Comparison of ENCODE assay signal across 14 cellular contexts in genomic region chr10:14240253-14241189, GRCh38.
A peak's percentile ranks its signal among the peaks of the same experiment; 100 is the strongest.
DNase-seq lines count a peak whose midpoint lies in the region; ATAC-seq and TF ChIP-seq lines count a peak whose summit lies in the region.
"Had no signal": no experiment of that assay in that cellular context is flagged by ENCODE, and none has a peak within 500 bp of the region (broad histone marks: within the 10 kb centered on the region; RNA-seq: fewer than 3 reads in every experiment).

No MANE protein-coding gene starts in this region.

- no peak overlapping the region for H2AFZ ChIP-seq in smooth muscle cell (ENCODE audit: low read depth)

- H3K9me3 Mint-ChIP-seq in activated CD4-positive, alpha-beta memory T cell treated with anti-CD3 and anti-CD28 coated beads for 36 hours, result no peaks in the 10 kb centered on the region
- H3K9me3 Mint-ChIP-seq in activated CD4-positive, alpha-beta memory T cell treated with anti-CD3 and anti-CD28 coated beads, Interleukin-2, amount 10 ng/mL, durations not matched to agents 7 days and 5 days, result no peaks in the 10 kb centered on the region
- H3K9me3 Mint-ChIP-seq: stimulated activated effector memory CD8-positive, alpha-beta T cell treated with anti-CD3 and anti-CD28 coated beads, Interleukin-12 subunit alpha, Interleukin-12 subunit beta, amount 100 ng/mL, for 72 hours had no signal

- H4K20me1 ChIP-seq in smooth muscle cell (ENCODE audit: low read depth), result no peaks in the 10 kb centered on the region

- H3K79me2 ChIP-seq in smooth muscle cell (ENCODE audit: low read depth), result no peaks in the 10 kb centered on the region

- CTCF ChIA-PET in activated CD4-positive, alpha-beta memory T cell treated with anti-CD3 and anti-CD28 coated beads for 36 hours (lab: Charles Lee), result interaction anchor here (0.6 kb wide), 1 partner anchor 55 kb away, joined by 3 read pairs; no protein-coding TSS in a partner anchor
- CTCF ChIA-PET in activated CD4-positive, alpha-beta memory T cell treated with anti-CD3 and anti-CD28 coated beads, Interleukin-2, amount 10 ng/mL, durations not matched to agents 7 days and 5 days (lab: Charles Lee), result no interaction called here

- H3K27me3 ChIP-seq in smooth muscle cell (ENCODE audit: low read depth) (peaks cover 27% of the 10 kb centered on the region), lower lobe of right lung (ENCODE audit: low read depth) (peaks cover 6% of the 10 kb centered on the region)
- H3K27me3 ChIP-seq: BE2C had no signal

- no peaks in the 10 kb centered on the region for H3K36me3 Mint-ChIP-seq in activated CD4-positive, alpha-beta memory T cell treated with anti-CD3 and anti-CD28 coated beads for 36 hours
- no peaks in the 10 kb centered on the region for H3K36me3 Mint-ChIP-seq in activated CD4-positive, alpha-beta memory T cell treated with anti-CD3 and anti-CD28 coated beads, Interleukin-2, amount 10 ng/mL, durations not matched to agents 7 days and 5 days (ENCODE audit: low read depth)
- H3K36me3 Mint-ChIP-seq: stimulated activated effector memory CD8-positive, alpha-beta T cell treated with anti-CD3 and anti-CD28 coated beads, Interleukin-12 subunit alpha, Interleukin-12 subunit beta, amount 100 ng/mL, for 72 hours had no signal

- no peak overlapping the region for H3K4me3 ChIP-seq in smooth muscle cell
- no peak overlapping the region for H3K4me3 ChIP-seq in lower lobe of right lung

- H3F3A ChIP-seq in smooth muscle cell (ENCODE audit: low read depth), result no peaks in the 10 kb centered on the region

- peak; percentile 9 for TF ChIP-seq CTCF in smooth muscle cell (IDR thresholded peaks at IDR 0.05; ENCODE audit: borderline replicate concordance, insufficient read depth, poor library complexity, severe bottlenecking)
- TF ChIP-seq CTCF in lower lobe of right lung (IDR thresholded peaks at IDR 0.05), result no peak

- H3K36me3 ChIP-seq in smooth muscle cell (ENCODE audit: low read depth), result no peaks in the 10 kb centered on the region
- H3K36me3 ChIP-seq in lower lobe of right lung, result no peaks in the 10 kb centered on the region
- H3K36me3 ChIP-seq: BE2C had no signal

- no peak overlapping the region for H3K27ac Mint-ChIP-seq in activated CD4-positive, alpha-beta memory T cell treated with anti-CD3 and anti-CD28 coated beads for 36 hours
- H3K27ac Mint-ChIP-seq in activated CD4-positive, alpha-beta memory T cell treated with anti-CD3 and anti-CD28 coated beads, Interleukin-2, amount 10 ng/mL, durations not matched to agents 7 days and 5 days, result no peak overlapping the region
- H3K27ac Mint-ChIP-seq: stimulated activated effector memory CD8-positive, alpha-beta T cell treated with anti-CD3 and anti-CD28 coated beads, Interleukin-12 subunit alpha, Interleukin-12 subunit beta, amount 100 ng/mL, for 72 hours had no signal

- WGBS in smooth muscle cell (ENCODE audit: low lambda C conversion rate), result 60% methylated on average over 13 of the region's 13 CpGs

- ATAC-seq in lower lobe of right lung, result no peak
- ATAC-seq: Panc1; stimulated activated effector memory CD8-positive, alpha-beta T cell treated with anti-CD3 and anti-CD28 coated beads, Interleukin-12 subunit alpha, Interleukin-12 subunit beta, amount 100 ng/mL, for 72 hours had no signal

- no peak overlapping the region for H3K27ac ChIP-seq in smooth muscle cell (ENCODE audit: low read depth)
- H3K27ac ChIP-seq in lower lobe of right lung, result no peak overlapping the region

- peak; percentile 8 for DNase-seq in activated CD4-positive, alpha-beta memory T cell treated with anti-CD3 and anti-CD28 coated beads for 36 hours
- DNase-seq in activated CD4-positive, alpha-beta memory T cell treated with anti-CD3 and anti-CD28 coated beads, Interleukin-2, amount 10 ng/mL, durations not matched to agents 7 days and 5 days, result no peak
- DNase-seq in NCI-H1694 (lab: John Stamatoyannopoulos, UW), result peak; percentile 57
- DNase-seq in fibroblast of peridontal ligament (ENCODE audit: extremely low read depth), result peak; percentile 15
- no peak for DNase-seq in smooth muscle cell (lab: John Stamatoyannopoulos, UW; ENCODE audit: unreplicated experiment)
- no peak for DNase-seq in NCI-H2081 treated with DMSO at 0.1 percent for 48 hours (lab: John Stamatoyannopoulos, UW)
- no peak for DNase-seq in OCI-M2 (lab: John Stamatoyannopoulos, UW; ENCODE audit: unreplicated experiment)
- DNase-seq in lower lobe of right lung, result no peak
- DNase-seq: activated CD8-positive, alpha-beta memory T cell treated with anti-CD3 and anti-CD28 coated beads, Interleukin-2, amount 50 U/mL, for 48 hours; BE2C; stimulated activated CD4-positive, alpha-beta T cell treated with anti-CD3 and anti-CD28 coated beads, Interleukin-12 subunit alpha, Interleukin-12 subunit beta, amount 100 ng/mL, for 4 hours; T1000 had no signal

- H3K4me2 ChIP-seq in smooth muscle cell, result no peak overlapping the region

- no peaks in the 10 kb centered on the region for H3K4me1 ChIP-seq in smooth muscle cell (ENCODE audit: low read depth)
- H3K4me1 ChIP-seq in lower lobe of right lung, result no peaks in the 10 kb centered on the region
- H3K4me1 ChIP-seq: BE2C had no signal

- no peak overlapping the region for H3K4me3 Mint-ChIP-seq in activated CD4-positive, alpha-beta memory T cell treated with anti-CD3 and anti-CD28 coated beads for 36 hours
- H3K4me3 Mint-ChIP-seq in activated CD4-positive, alpha-beta memory T cell treated with anti-CD3 and anti-CD28 coated beads, Interleukin-2, amount 10 ng/mL, durations not matched to agents 7 days and 5 days, result no peak overlapping the region
- H3K4me3 Mint-ChIP-seq: stimulated activated effector memory CD8-positive, alpha-beta T cell treated with anti-CD3 and anti-CD28 coated beads, Interleukin-12 subunit alpha, Interleukin-12 subunit beta, amount 100 ng/mL, for 72 hours had no signal

- intact Hi-C loops in activated CD4-positive, alpha-beta memory T cell treated with anti-CD3 and anti-CD28 coated beads for 36 hours (cut with micrococcal nuclease), result no loop called here
- intact Hi-C loops in lower lobe of right lung (cut with DNase I), result no loop called here

- no peaks in the 10 kb centered on the region for H3K9me3 ChIP-seq in smooth muscle cell (replicated peaks; ENCODE audit: low read depth)
- no peaks in the 10 kb centered on the region for H3K9me3 ChIP-seq in lower lobe of right lung
- H3K9me3 ChIP-seq: BE2C had no signal

- no peak overlapping the region for H3K9ac ChIP-seq in smooth muscle cell (ENCODE audit: low read depth)

- POLR2A ChIA-PET in activated CD4-positive, alpha-beta memory T cell treated with anti-CD3 and anti-CD28 coated beads for 36 hours (lab: Charles Lee), result no interaction called here
- POLR2A ChIA-PET in activated CD4-positive, alpha-beta memory T cell treated with anti-CD3 and anti-CD28 coated beads, Interleukin-2, amount 10 ng/mL, durations not matched to agents 7 days and 5 days (lab: Charles Lee), result no interaction called here

- peaks cover 25% of the 10 kb centered on the region for H3K27me3 Mint-ChIP-seq in activated CD4-positive, alpha-beta memory T cell treated with anti-CD3 and anti-CD28 coated beads for 36 hours
- H3K27me3 Mint-ChIP-seq in activated CD4-positive, alpha-beta memory T cell treated with anti-CD3 and anti-CD28 coated beads, Interleukin-2, amount 10 ng/mL, durations not matched to agents 7 days and 5 days, result peaks cover 27% of the 10 kb centered on the region

- H3K4me1 Mint-ChIP-seq in activated CD4-positive, alpha-beta memory T cell treated with anti-CD3 and anti-CD28 coated beads for 36 hours (ENCODE audit: low read depth), result no peaks in the 10 kb centered on the region
- no peaks in the 10 kb centered on the region for H3K4me1 Mint-ChIP-seq in activated CD4-positive, alpha-beta memory T cell treated with anti-CD3 and anti-CD28 coated beads, Interleukin-2, amount 10 ng/mL, durations not matched to agents 7 days and 5 days
- H3K4me1 Mint-ChIP-seq: stimulated activated effector memory CD8-positive, alpha-beta T cell treated with anti-CD3 and anti-CD28 coated beads, Interleukin-12 subunit alpha, Interleukin-12 subunit beta, amount 100 ng/mL, for 72 hours had no signal

Comparison
In these comparisons a context has a peak if more than half of its experiments do, and no peak if none do; other contexts are left out.
1. DNase-seq: peak in activated CD4-positive, alpha-beta memory T cell treated with anti-CD3 and anti-CD28 coated beads for 36 hours (single experiment), NCI-H1694 (single experiment) and fibroblast of peridontal ligament (single experiment); none in activated CD4-positive, alpha-beta memory T cell treated with anti-CD3 and anti-CD28 coated beads, Interleukin-2, amount 10 ng/mL, durations not matched to agents 7 days and 5 days (single experiment), smooth muscle cell (single experiment), NCI-H2081 treated with DMSO at 0.1 percent for 48 hours (single experiment), OCI-M2 (single experiment) and lower lobe of right lung (single experiment).